ENCODE assay signal across 7 cellular contexts in genomic region chr10:23702977-23703414, GRCh38.
DNase-seq lines count a peak whose midpoint lies in the region; ATAC-seq and TF ChIP-seq lines count a peak whose summit lies in the region.

No MANE protein-coding gene starts in this region.

- H3K9me3 ChIP-seq in gastrocnemius medialis: peaks cover 0 to 4% (median 0%) of the 10 kb centered on the region in 3 donors

- DNase-seq in H7: peak; percentile 63
- peak; percentile 94 to 95 for DNase-seq in Kasumi-1 (lab: John Stamatoyannopoulos, UW)
- peak; percentile 78 to 82 for DNase-seq in SHP77 (lab: John Stamatoyannopoulos, UW)
- DNase-seq in activated naive CD8-positive, alpha-beta T cell treated with anti-CD3 and anti-CD28 coated beads, Interleukin-2, amount 50 U/mL, for 16 hours (ENCODE audit: low read depth, low spot score): peak; percentile 27
- no peak for DNase-seq in left ventricle myocardium superior
- DNase-seq in gastrocnemius medialis: peak in 1 of 2 donors; percentile 21

- no peak overlapping the region for H3K4me3 ChIP-seq in GM12875 (ENCODE audit: low read depth, low read length)
- no peak overlapping the region for H3K4me3 ChIP-seq in H7 (ENCODE audit: insufficient read depth, low read depth, low read length)
- no peak overlapping the region for H3K4me3 ChIP-seq in gastrocnemius medialis

- no peaks in the 10 kb centered on the region for H3K4me1 ChIP-seq in gastrocnemius medialis

- intact Hi-C loops in left ventricle myocardium superior (cut with micrococcal nuclease): loop anchor here (10.0 kb wide), 1 partner anchor 398 kb away; no protein-coding TSS in a partner anchor
- intact Hi-C loops in gastrocnemius medialis (cut with DNase I; ENCODE audit: low total_unique reads): loop anchor here (2.0 to 5.0 kb wide), 2 partner anchors 391 to 544 kb away; no protein-coding TSS in a partner anchor

- H3K36me3 ChIP-seq in H7 (replicated peaks; ENCODE audit: control insufficient read depth, insufficient read depth, low read length): no peaks in the 10 kb centered on the region
- H3K36me3 ChIP-seq in gastrocnemius medialis: no peaks in the 10 kb centered on the region

- no peak for TF ChIP-seq POLR2A in gastrocnemius medialis (IDR thresholded peaks at IDR 0.05)

- peak; percentile 70 for ATAC-seq in left ventricle myocardium superior
- ATAC-seq in gastrocnemius medialis: peak in 1 of 2 donors; percentile 78

- peak; percentile 71 for TF ChIP-seq CTCF in GM12875 (IDR thresholded peaks at IDR 0.05; ENCODE audit: borderline replicate concordance, insufficient read depth, low read depth, low read length)
- peak; percentile 23 to 66 (median 51) for TF ChIP-seq CTCF in gastrocnemius medialis (IDR thresholded peaks at IDR 0.05 in 4 of 5, conservative IDR thresholded peaks at IDR 0.05 in 1 of 5)

- in situ Hi-C loops in gastrocnemius medialis (cut with MboI; ENCODE audit: low sequenced_read_pairs in 4 of 4): loop anchor here in 2 of 4 donors (25.0 kb wide), 1 partner anchor 391 kb away; no protein-coding TSS in a partner anchor

- H3K27me3 ChIP-seq in H7 (ENCODE audit: control insufficient read depth, insufficient read depth, low read length): peaks cover 5% of the 10 kb centered on the region; the same call in 1 of the 2 replicates
- H3K27me3 ChIP-seq in gastrocnemius medialis: peaks cover 0 to 3% (median under 1%) of the 10 kb centered on the region in 3 donors

- H3K27ac ChIP-seq in gastrocnemius medialis: no peak overlapping the region
